In genomic region chr2:113877651-113878594, GRCh38 we compare ENCODE assay signal across 9 cellular contexts. TPM values are rescaled to one million over a fixed set of nuclear protein-coding genes. Genes with fewer than 3 reads are reported as not detected.
DNase-seq lines count a peak whose midpoint lies in the region; ATAC-seq and TF ChIP-seq lines count a peak whose summit lies in the region.
"Had no signal": no experiment of that assay in that cellular context is flagged by ENCODE, and none has a peak within 500 bp of the region (broad histone marks: within the 10 kb centered on the region; RNA-seq: fewer than 3 reads in every experiment).

No MANE protein-coding gene starts in this region.

- no peaks in the 10 kb centered on the region for H3K4me1 ChIP-seq in uterus

- TF ChIP-seq CTCF in chondrocyte (IDR thresholded peaks at IDR 0.05) (no peak), uterus (IDR thresholded peaks at IDR 0.05) (no peak)

- H3K4me1 Mint-ChIP-seq in chondrocyte (ENCODE audit: low read depth) = peaks cover 19% of the 10 kb centered on the region
- peaks cover 23 to 39% (median 38%) of the 10 kb centered on the region in 3 donors for H3K4me1 Mint-ChIP-seq in naive B cell

- ATAC-seq in naive B cell (ENCODE audit: low read depth in 2 of 2) (no peak), GM21447 (IDR thresholded peaks at IDR 0.05; ENCODE audit: unreplicated experiment) (no peak)

- H3K27me3 Mint-ChIP-seq in chondrocyte (ENCODE audit: low read depth) = no peaks in the 10 kb centered on the region
- H3K27me3 Mint-ChIP-seq in naive B cell = no peaks in the 10 kb centered on the region

- no peak for TF ChIP-seq POLR2A in uterus (IDR thresholded peaks at IDR 0.05)

- no peaks in the 10 kb centered on the region for H3K9me3 ChIP-seq in uterus

- H3K27ac Mint-ChIP-seq in chondrocyte (ENCODE audit: unreplicated experiment) (peak overlapping the region; percentile 8), naive B cell (peak overlapping the region in 4 of 6 donors; percentile 40 to 89 (median 47))
- H3K27ac Mint-ChIP-seq: H9 had no signal

- H3K4me3 Mint-ChIP-seq in chondrocyte (ENCODE audit: unreplicated experiment) = no peak overlapping the region
- H3K4me3 Mint-ChIP-seq in naive B cell = no peak overlapping the region
- H3K4me3 Mint-ChIP-seq: H9 had no signal

- no peaks in the 10 kb centered on the region for H3K27me3 ChIP-seq in uterus

- peak; percentile 82 for DNase-seq in ELR (ENCODE audit: low read depth)
- peak; percentile 84 for DNase-seq in NCI-H1105 treated with DMSO at 0.1 percent for 48 hours (lab: John Stamatoyannopoulos, UW)
- no peak for DNase-seq in chondrocyte (ENCODE audit: low spot score)
- no peak for DNase-seq in naive B cell
- no peak for DNase-seq in uterus
- DNase-seq in activated CD8-positive, alpha-beta memory T cell treated with anti-CD3 and anti-CD28 coated beads for 24 hours = no peak
- DNase-seq in NK-92 (lab: John Stamatoyannopoulos, UW; ENCODE audit: unreplicated experiment) = no peak
- DNase-seq: H9 had no signal

- no peaks in the 10 kb centered on the region for H3K9me3 Mint-ChIP-seq in chondrocyte (ENCODE audit: low read depth)
- H3K9me3 Mint-ChIP-seq in naive B cell = peaks cover 0 to 5% (median 0%) of the 10 kb centered on the region in 7 donors
- H3K9me3 Mint-ChIP-seq: H9 had no signal

- intact Hi-C loops in uterus (cut with DNase I; ENCODE audit: low total_unique reads) = no loop called here

- H3K36me3 ChIP-seq in uterus = no peaks in the 10 kb centered on the region

- H3K36me3 Mint-ChIP-seq in chondrocyte (ENCODE audit: low read depth) (peaks cover under 1% of the 10 kb centered on the region), naive B cell (peaks cover 9 to 12% of the 10 kb centered on the region in 2 donors)

- H3K4me3 ChIP-seq in uterus = no peak overlapping the region

- H3K27ac ChIP-seq in uterus = no peak overlapping the region

RNA-seq across cellular contexts. Expression of gene ACTR3, which starts 12.0 kb away (rescaled TPM):
- 302 to 437 TPM (median 434 TPM) in 3 replicates for total RNA-seq in chondrocyte
- polyA plus RNA-seq in naive B cell (ENCODE audit: low read depth in 6 of 6) = 100 to 1,000 TPM; 434 to 548 (median 492) TPM
- 100 to 1,000 TPM in 3 of 4 donors, 10 to 100 TPM in 1; 70.0 to 179 (median 162) TPM for total RNA-seq in uterus

Comparison
In these comparisons a context has a peak if more than half of its experiments do, and no peak if none do; other contexts are left out.
1. DNase-seq: peak in ELR (single experiment) and NCI-H1105 treated with DMSO at 0.1 percent for 48 hours (single experiment); none in chondrocyte (single experiment), naive B cell (single experiment), uterus (0 of 2), activated CD8-positive, alpha-beta memory T cell treated with anti-CD3 and anti-CD28 coated beads for 24 hours (single experiment) and NK-92 (single experiment).